ENCODE assay signal across 8 cellular contexts in genomic region chrX:39149761-39150160, GRCh38.
DNase-seq lines count a peak whose midpoint lies in the region; ATAC-seq, FAIRE-seq and TF ChIP-seq lines count a peak whose summit lies in the region.

No MANE protein-coding gene starts in this region.

- FAIRE-seq in H54 (lab: Jason Lieb, UNC) = no peak

- ATAC-seq in HG02981 (IDR thresholded peaks at IDR 0.05; ENCODE audit: unreplicated experiment) (no peak), GM19035 (IDR thresholded peaks at IDR 0.05; ENCODE audit: unreplicated experiment) (no peak)

- DNase-seq in AG09309 (ENCODE audit: low read depth) = peak; percentile 11
- peak; percentile 9 for DNase-seq in H54 (ENCODE audit: insufficient read length, low spot score)
- DNase-seq in NOMO-1 treated with dmso at 0.1 percent for 144 hours (lab: John Stamatoyannopoulos, UW; ENCODE audit: unreplicated experiment) = peak; percentile 68
- DNase-seq in activated T-helper 1 cell treated with Interleukin-2 at 50 U/mL for 16 hours (ENCODE audit: low read depth) = peak; percentile 22
- DNase-seq in globus pallidus (ENCODE audit: low spot score) = peak; percentile 65
- peak; percentile 60 for DNase-seq in pons (ENCODE audit: low spot score)

- TF ChIP-seq POLR2A in H54 (IDR thresholded peaks at IDR 0.05; ENCODE audit: low read depth, low read length) = no peak

- peak; percentile 75 for TF ChIP-seq CTCF in AG09309 (IDR thresholded peaks at IDR 0.05; ENCODE audit: control insufficient read depth, insufficient read depth, low read depth, low read length, missing control alignments)

- no peak overlapping the region for H3K4me3 ChIP-seq in AG09309 (ENCODE audit: control insufficient read depth, low read depth, low read length)

Comparison
In these comparisons a context has a peak if more than half of its experiments do, and no peak if none do; other contexts are left out.
1. DNase-seq: peak in every context shown above with its lines; median percentile 68 in NOMO-1 treated with dmso at 0.1 percent for 144 hours; 65 in globus pallidus; 60 in pons; 22 in activated T-helper 1 cell treated with Interleukin-2 at 50 U/mL for 16 hours; 11 in AG09309; 9 in H54.